ENCODE assay signal across 18 cellular contexts in genomic region chr1:197951089-197951488, GRCh38. TPM values are rescaled to one million over a fixed set of nuclear protein-coding genes. Genes with fewer than 3 reads are reported as not detected.
DNase-seq lines count a peak whose midpoint lies in the region; ATAC-seq and TF ChIP-seq lines count a peak whose summit lies in the region.
"Had no signal": no experiment of that assay in that cellular context is flagged by ENCODE, and none has a peak within 500 bp of the region (broad histone marks: within the 10 kb centered on the region; RNA-seq: fewer than 3 reads in every experiment).

No MANE protein-coding gene starts in this region.

- no peaks in the 10 kb centered on the region for H4K20me1 ChIP-seq in smooth muscle cell (ENCODE audit: low read depth)

- no peaks in the 10 kb centered on the region for H3F3A ChIP-seq in smooth muscle cell (ENCODE audit: low read depth)

- H3K79me2 ChIP-seq in smooth muscle cell (ENCODE audit: low read depth): no peaks in the 10 kb centered on the region

- H2AFZ ChIP-seq in smooth muscle cell (ENCODE audit: low read depth): peak overlapping the region; percentile 16
- H2AFZ ChIP-seq: GM23338 had no signal

- no peak for DNase-seq in activated naive CD8-positive, alpha-beta T cell treated with anti-CD3 and anti-CD28 coated beads, Interleukin-2, amount 50 U/mL, for 24 hours
- no peak for DNase-seq in activated naive CD8-positive, alpha-beta T cell treated with anti-CD3 and anti-CD28 coated beads for 36 hours
- DNase-seq in NCI-H526 (lab: John Stamatoyannopoulos, UW): peak; percentile 27 to 57
- DNase-seq in activated T-helper 2 cell treated with anti-CD3 and anti-CD28 coated beads, Interferon-gamma antibody, Interleukin-2, Interleukin-4, amounts not matched to agents 10 μg/mL and 5 μg/mL and 100 μg/mL, durations not matched to agents 14 hours and 24 hours and 36 hours (ENCODE audit: low spot score): no peak
- no peak for DNase-seq in smooth muscle cell (lab: John Stamatoyannopoulos, UW; ENCODE audit: unreplicated experiment)
- no peak for DNase-seq in SJCRH30
- DNase-seq in endodermal cell: no peak
- no peak for DNase-seq in effector CD8-positive, alpha-beta T cell (lab: John Stamatoyannopoulos, UW)
- DNase-seq: CD4-positive, CD25-positive, alpha-beta regulatory T cell; COR-L47; KG1; NCI-H1105; NCI-H2107; NCI-H524; Peyer's patch; T-cell had no signal

- H3K27ac Mint-ChIP-seq in activated naive CD8-positive, alpha-beta T cell treated with anti-CD3 and anti-CD28 coated beads, Interleukin-2, amount 50 U/mL, for 24 hours: peak overlapping the region; percentile 48
- H3K27ac Mint-ChIP-seq in activated naive CD8-positive, alpha-beta T cell treated with anti-CD3 and anti-CD28 coated beads for 36 hours: no peak overlapping the region
- H3K27ac Mint-ChIP-seq in activated T-helper 2 cell treated with anti-CD3 and anti-CD28 coated beads, Interferon-gamma antibody, Interleukin-2, Interleukin-4, amounts not matched to agents 10 μg/mL and 5 μg/mL and 100 μg/mL, durations not matched to agents 14 hours and 24 hours and 36 hours: peak overlapping the region; percentile 45
- H3K27ac Mint-ChIP-seq in endodermal cell: no peak overlapping the region
- H3K27ac Mint-ChIP-seq: GM23338, T-cell had no signal

- H3K9me3 Mint-ChIP-seq in activated naive CD8-positive, alpha-beta T cell treated with anti-CD3 and anti-CD28 coated beads, Interleukin-2, amount 50 U/mL, for 24 hours: peaks cover 4% of the 10 kb centered on the region
- peaks cover 4% of the 10 kb centered on the region for H3K9me3 Mint-ChIP-seq in activated naive CD8-positive, alpha-beta T cell treated with anti-CD3 and anti-CD28 coated beads for 36 hours
- peaks cover 10% of the 10 kb centered on the region for H3K9me3 Mint-ChIP-seq in activated T-helper 2 cell treated with anti-CD3 and anti-CD28 coated beads, Interferon-gamma antibody, Interleukin-2, Interleukin-4, amounts not matched to agents 10 μg/mL and 5 μg/mL and 100 μg/mL, durations not matched to agents 14 hours and 24 hours and 36 hours
- H3K9me3 Mint-ChIP-seq in endodermal cell: no peaks in the 10 kb centered on the region
- H3K9me3 Mint-ChIP-seq: GM23338 had no signal

- no peak for TF ChIP-seq CTCF in smooth muscle cell (IDR thresholded peaks at IDR 0.05; ENCODE audit: borderline replicate concordance, insufficient read depth, poor library complexity, severe bottlenecking)
- no peak for TF ChIP-seq CTCF in endodermal cell (conservative IDR thresholded peaks at IDR 0.05)

- H3K4me1 ChIP-seq in smooth muscle cell (ENCODE audit: low read depth) (no peaks in the 10 kb centered on the region), SJCRH30 (no peaks in the 10 kb centered on the region), endodermal cell (ENCODE audit: control insufficient read depth, insufficient read depth, low read length) (peaks cover 5% of the 10 kb centered on the region)
- H3K4me1 ChIP-seq: Peyer's patch had no signal

- H3K9me3 ChIP-seq in smooth muscle cell (replicated peaks; ENCODE audit: low read depth): no peaks in the 10 kb centered on the region
- H3K9me3 ChIP-seq in SJCRH30 (replicated peaks): no peaks in the 10 kb centered on the region
- no peaks in the 10 kb centered on the region for H3K9me3 ChIP-seq in endodermal cell (ENCODE audit: control insufficient read depth, low read length)
- H3K9me3 ChIP-seq: HAP-1, Peyer's patch had no signal

- no peaks in the 10 kb centered on the region for H3K36me3 Mint-ChIP-seq in activated naive CD8-positive, alpha-beta T cell treated with anti-CD3 and anti-CD28 coated beads, Interleukin-2, amount 50 U/mL, for 24 hours (ENCODE audit: low read depth)
- H3K36me3 Mint-ChIP-seq in activated naive CD8-positive, alpha-beta T cell treated with anti-CD3 and anti-CD28 coated beads for 36 hours: peaks cover 6% of the 10 kb centered on the region
- peaks cover 28% of the 10 kb centered on the region for H3K36me3 Mint-ChIP-seq in activated T-helper 2 cell treated with anti-CD3 and anti-CD28 coated beads, Interferon-gamma antibody, Interleukin-2, Interleukin-4, amounts not matched to agents 10 μg/mL and 5 μg/mL and 100 μg/mL, durations not matched to agents 14 hours and 24 hours and 36 hours (ENCODE audit: low read depth)
- H3K36me3 Mint-ChIP-seq in endodermal cell (ENCODE audit: low read depth): no peaks in the 10 kb centered on the region
- H3K36me3 Mint-ChIP-seq: CD4-positive, CD25-positive, alpha-beta regulatory T cell; T-cell had no signal

- intact Hi-C loops in activated T-helper 2 cell treated with anti-CD3 and anti-CD28 coated beads, Interferon-gamma antibody, Interleukin-2, Interleukin-4, amounts not matched to agents 10 μg/mL and 5 μg/mL and 100 μg/mL, durations not matched to agents 14 hours and 24 hours and 36 hours (cut with micrococcal nuclease): no loop called here

- H3K27ac ChIP-seq in smooth muscle cell (ENCODE audit: low read depth) (no peak overlapping the region), SJCRH30 (no peak overlapping the region), endodermal cell (ENCODE audit: low read depth, low read length) (no peak overlapping the region)
- H3K27ac ChIP-seq: Peyer's patch had no signal

- H3K4me1 Mint-ChIP-seq in activated naive CD8-positive, alpha-beta T cell treated with anti-CD3 and anti-CD28 coated beads, Interleukin-2, amount 50 U/mL, for 24 hours: peaks cover 36% of the 10 kb centered on the region
- peaks cover 31% of the 10 kb centered on the region for H3K4me1 Mint-ChIP-seq in activated naive CD8-positive, alpha-beta T cell treated with anti-CD3 and anti-CD28 coated beads for 36 hours
- peaks cover 51% of the 10 kb centered on the region for H3K4me1 Mint-ChIP-seq in activated T-helper 2 cell treated with anti-CD3 and anti-CD28 coated beads, Interferon-gamma antibody, Interleukin-2, Interleukin-4, amounts not matched to agents 10 μg/mL and 5 μg/mL and 100 μg/mL, durations not matched to agents 14 hours and 24 hours and 36 hours (ENCODE audit: low read depth)
- peaks cover 12% of the 10 kb centered on the region for H3K4me1 Mint-ChIP-seq in endodermal cell

- no peaks in the 10 kb centered on the region for H3K27me3 Mint-ChIP-seq in activated naive CD8-positive, alpha-beta T cell treated with anti-CD3 and anti-CD28 coated beads, Interleukin-2, amount 50 U/mL, for 24 hours
- H3K27me3 Mint-ChIP-seq in activated naive CD8-positive, alpha-beta T cell treated with anti-CD3 and anti-CD28 coated beads for 36 hours: no peaks in the 10 kb centered on the region
- no peaks in the 10 kb centered on the region for H3K27me3 Mint-ChIP-seq in activated T-helper 2 cell treated with anti-CD3 and anti-CD28 coated beads, Interferon-gamma antibody, Interleukin-2, Interleukin-4, amounts not matched to agents 10 μg/mL and 5 μg/mL and 100 μg/mL, durations not matched to agents 14 hours and 24 hours and 36 hours (ENCODE audit: low read depth)
- no peaks in the 10 kb centered on the region for H3K27me3 Mint-ChIP-seq in endodermal cell (ENCODE audit: insufficient read depth)
- H3K27me3 Mint-ChIP-seq: CD4-positive, CD25-positive, alpha-beta regulatory T cell; T-cell had no signal

- H3K4me2 ChIP-seq in smooth muscle cell: no peak overlapping the region
- H3K4me2 ChIP-seq: GM23338 had no signal

- H3K9ac ChIP-seq in smooth muscle cell (ENCODE audit: low read depth) (no peak overlapping the region), endodermal cell (ENCODE audit: extremely low read depth, low read length, poor library complexity, severe bottlenecking) (no peak overlapping the region)

- ATAC-seq in activated naive CD8-positive, alpha-beta T cell treated with anti-CD3 and anti-CD28 coated beads, Interleukin-2, amount 50 U/mL, for 24 hours: no peak
- ATAC-seq: GM23338, T-cell had no signal

- H3K4me3 Mint-ChIP-seq in activated naive CD8-positive, alpha-beta T cell treated with anti-CD3 and anti-CD28 coated beads, Interleukin-2, amount 50 U/mL, for 24 hours: no peak overlapping the region
- no peak overlapping the region for H3K4me3 Mint-ChIP-seq in activated naive CD8-positive, alpha-beta T cell treated with anti-CD3 and anti-CD28 coated beads for 36 hours
- no peak overlapping the region for H3K4me3 Mint-ChIP-seq in activated T-helper 2 cell treated with anti-CD3 and anti-CD28 coated beads, Interferon-gamma antibody, Interleukin-2, Interleukin-4, amounts not matched to agents 10 μg/mL and 5 μg/mL and 100 μg/mL, durations not matched to agents 14 hours and 24 hours and 36 hours (ENCODE audit: low read depth)
- no peak overlapping the region for H3K4me3 Mint-ChIP-seq in endodermal cell
- H3K4me3 Mint-ChIP-seq: GM23338, T-cell had no signal

- H3K4me3 ChIP-seq in smooth muscle cell: no peak overlapping the region
- no peak overlapping the region for H3K4me3 ChIP-seq in SJCRH30
- H3K4me3 ChIP-seq in endodermal cell (ENCODE audit: low read length): no peak overlapping the region
- H3K4me3 ChIP-seq: GM23338, HAP-1, Peyer's patch had no signal

- H3K36me3 ChIP-seq in smooth muscle cell (ENCODE audit: low read depth): no peaks in the 10 kb centered on the region
- H3K36me3 ChIP-seq in SJCRH30: no peaks in the 10 kb centered on the region
- no peaks in the 10 kb centered on the region for H3K36me3 ChIP-seq in endodermal cell (ENCODE audit: control insufficient read depth, insufficient read depth, low read length)
- H3K36me3 ChIP-seq: HAP-1, Peyer's patch had no signal

- H3K27me3 ChIP-seq in smooth muscle cell (ENCODE audit: low read depth) (no peaks in the 10 kb centered on the region), SJCRH30 (no peaks in the 10 kb centered on the region), endodermal cell (ENCODE audit: control insufficient read depth, insufficient read depth, low read length, poor library complexity, severe bottlenecking) (no peaks in the 10 kb centered on the region)
- H3K27me3 ChIP-seq: Peyer's patch had no signal

RNA-seq across cellular contexts. Expression of gene LHX9, which starts 33.9 kb away (rescaled TPM):
- total RNA-seq in activated naive CD8-positive, alpha-beta T cell treated with anti-CD3 and anti-CD28 coated beads for 36 hours: not detected
- total RNA-seq in activated T-helper 2 cell treated with anti-CD3 and anti-CD28 coated beads, Interferon-gamma antibody, Interleukin-2, Interleukin-4, amounts not matched to agents 10 μg/mL and 5 μg/mL and 100 μg/mL, durations not matched to agents 14 hours and 24 hours and 36 hours: 0.05 TPM in 1 of 2 replicates, not detected in the other
- total RNA-seq in smooth muscle cell (not detected in 2 replicates), endodermal cell (not detected)
- not detected in 2 replicates for polyA plus RNA-seq in smooth muscle cell
- 0.33 and 0.93 TPM in 2 replicates for total RNA-seq in SJCRH30 (2014; rRNA removed; shearing (Covaris generic))
- 7.5 TPM for polyA plus RNA-seq in endodermal cell (2013, experiment 1 of 2)
- 6.1 TPM for polyA plus RNA-seq in endodermal cell (2013, experiment 2 of 2)
- total RNA-seq: CD4-positive, CD25-positive, alpha-beta regulatory T cell; GM23338; Peyer's patch; T-cell had no signal
- polyA plus RNA-seq: CD4-positive, CD25-positive, alpha-beta regulatory T cell had no signal

RNA-seq across cellular contexts. Expression of gene C1orf53, which starts 48.7 kb away (rescaled TPM):
- under 1 TPM; 0.54 to 0.95 TPM for total RNA-seq in activated naive CD8-positive, alpha-beta T cell treated with anti-CD3 and anti-CD28 coated beads for 36 hours
- 2.4 and 2.5 TPM in 2 replicates for total RNA-seq in activated T-helper 2 cell treated with anti-CD3 and anti-CD28 coated beads, Interferon-gamma antibody, Interleukin-2, Interleukin-4, amounts not matched to agents 10 μg/mL and 5 μg/mL and 100 μg/mL, durations not matched to agents 14 hours and 24 hours and 36 hours
- total RNA-seq in smooth muscle cell (3.1 and 5.7 TPM in 2 replicates), endodermal cell (1 to 10 TPM; 1.7 to 3.5 TPM)
- 4.5 and 5.4 TPM in 2 replicates for polyA plus RNA-seq in smooth muscle cell
- 2.5 and 2.6 TPM in 2 replicates for total RNA-seq in SJCRH30 (2014; rRNA removed; shearing (Covaris generic))
- polyA plus RNA-seq in endodermal cell (2013, experiment 1 of 2): 2.4 TPM
- polyA plus RNA-seq in endodermal cell (2013, experiment 2 of 2): 3.4 TPM
- total RNA-seq: CD4-positive, CD25-positive, alpha-beta regulatory T cell; T-cell had no signal

Comparison
In these comparisons a context has a peak if more than half of its experiments do, and no peak if none do; other contexts are left out.
1. H3K27ac Mint-ChIP-seq: peak in activated naive CD8-positive, alpha-beta T cell treated with anti-CD3 and anti-CD28 coated beads, Interleukin-2, amount 50 U/mL, for 24 hours (single experiment) and activated T-helper 2 cell treated with anti-CD3 and anti-CD28 coated beads, Interferon-gamma antibody, Interleukin-2, Interleukin-4, amounts not matched to agents 10 μg/mL and 5 μg/mL and 100 μg/mL, durations not matched to agents 14 hours and 24 hours and 36 hours (single experiment); none in activated naive CD8-positive, alpha-beta T cell treated with anti-CD3 and anti-CD28 coated beads for 36 hours (single experiment) and endodermal cell (single experiment).
2. DNase-seq: peak in NCI-H526 (2 of 2); none in activated naive CD8-positive, alpha-beta T cell treated with anti-CD3 and anti-CD28 coated beads, Interleukin-2, amount 50 U/mL, for 24 hours (single experiment), activated naive CD8-positive, alpha-beta T cell treated with anti-CD3 and anti-CD28 coated beads for 36 hours (single experiment), activated T-helper 2 cell treated with anti-CD3 and anti-CD28 coated beads, Interferon-gamma antibody, Interleukin-2, Interleukin-4, amounts not matched to agents 10 μg/mL and 5 μg/mL and 100 μg/mL, durations not matched to agents 14 hours and 24 hours and 36 hours (single experiment), smooth muscle cell (single experiment), SJCRH30 (0 of 2), endodermal cell (single experiment) and effector CD8-positive, alpha-beta T cell (single experiment).